Comparison of ENCODE assay signal across 1 cellular context in the genomic region with DNA sequence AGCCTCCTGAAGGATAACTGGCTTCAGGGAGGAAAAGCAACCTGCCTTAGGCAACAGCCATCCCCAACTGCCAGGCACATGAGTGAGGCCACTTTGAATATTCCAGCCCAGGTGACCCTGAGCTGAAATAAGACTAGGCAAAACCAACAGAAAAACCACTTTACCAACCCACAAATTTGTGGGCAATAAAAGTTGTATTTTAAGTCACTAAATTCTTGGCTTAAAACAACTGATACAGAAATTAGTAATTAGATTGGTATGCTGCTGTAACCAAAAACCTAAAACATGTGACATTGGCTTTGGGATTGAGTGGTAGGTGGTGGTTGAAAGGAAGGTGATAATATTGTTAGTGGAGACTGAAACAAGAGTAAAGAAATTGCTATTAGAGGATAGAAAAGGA.
TF ChIP-seq lines count a peak whose summit lies in the region.

No MANE protein-coding gene starts in this region.

TF ChIP-seq in GM23338, 12 proteins besides CTCF, POLR2A, EP300 and RAD21 (continued from another document):
- no peak for TF ChIP-seq EZH2 (IDR thresholded peaks at IDR 0.05; ENCODE audit: low read depth, unreplicated experiment)
- no peak for TF ChIP-seq CREB1 (CRISPR knock-in tag; IDR thresholded peaks at IDR 0.05; ENCODE audit: low read depth)
- TF ChIP-seq, protein P1, sequence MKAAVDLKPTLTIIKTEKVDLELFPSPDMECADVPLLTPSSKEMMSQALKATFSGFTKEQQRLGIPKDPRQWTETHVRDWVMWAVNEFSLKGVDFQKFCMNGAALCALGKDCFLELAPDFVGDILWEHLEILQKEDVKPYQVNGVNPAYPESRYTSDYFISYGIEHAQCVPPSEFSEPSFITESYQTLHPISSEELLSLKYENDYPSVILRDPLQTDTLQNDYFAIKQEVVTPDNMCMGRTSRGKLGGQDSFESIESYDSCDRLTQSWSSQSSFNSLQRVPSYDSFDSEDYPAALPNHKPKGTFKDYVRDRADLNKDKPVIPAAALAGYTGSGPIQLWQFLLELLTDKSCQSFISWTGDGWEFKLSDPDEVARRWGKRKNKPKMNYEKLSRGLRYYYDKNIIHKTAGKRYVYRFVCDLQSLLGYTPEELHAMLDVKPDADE (IDR thresholded peaks at IDR 0.05), result no peak
- TF ChIP-seq, protein P2, sequence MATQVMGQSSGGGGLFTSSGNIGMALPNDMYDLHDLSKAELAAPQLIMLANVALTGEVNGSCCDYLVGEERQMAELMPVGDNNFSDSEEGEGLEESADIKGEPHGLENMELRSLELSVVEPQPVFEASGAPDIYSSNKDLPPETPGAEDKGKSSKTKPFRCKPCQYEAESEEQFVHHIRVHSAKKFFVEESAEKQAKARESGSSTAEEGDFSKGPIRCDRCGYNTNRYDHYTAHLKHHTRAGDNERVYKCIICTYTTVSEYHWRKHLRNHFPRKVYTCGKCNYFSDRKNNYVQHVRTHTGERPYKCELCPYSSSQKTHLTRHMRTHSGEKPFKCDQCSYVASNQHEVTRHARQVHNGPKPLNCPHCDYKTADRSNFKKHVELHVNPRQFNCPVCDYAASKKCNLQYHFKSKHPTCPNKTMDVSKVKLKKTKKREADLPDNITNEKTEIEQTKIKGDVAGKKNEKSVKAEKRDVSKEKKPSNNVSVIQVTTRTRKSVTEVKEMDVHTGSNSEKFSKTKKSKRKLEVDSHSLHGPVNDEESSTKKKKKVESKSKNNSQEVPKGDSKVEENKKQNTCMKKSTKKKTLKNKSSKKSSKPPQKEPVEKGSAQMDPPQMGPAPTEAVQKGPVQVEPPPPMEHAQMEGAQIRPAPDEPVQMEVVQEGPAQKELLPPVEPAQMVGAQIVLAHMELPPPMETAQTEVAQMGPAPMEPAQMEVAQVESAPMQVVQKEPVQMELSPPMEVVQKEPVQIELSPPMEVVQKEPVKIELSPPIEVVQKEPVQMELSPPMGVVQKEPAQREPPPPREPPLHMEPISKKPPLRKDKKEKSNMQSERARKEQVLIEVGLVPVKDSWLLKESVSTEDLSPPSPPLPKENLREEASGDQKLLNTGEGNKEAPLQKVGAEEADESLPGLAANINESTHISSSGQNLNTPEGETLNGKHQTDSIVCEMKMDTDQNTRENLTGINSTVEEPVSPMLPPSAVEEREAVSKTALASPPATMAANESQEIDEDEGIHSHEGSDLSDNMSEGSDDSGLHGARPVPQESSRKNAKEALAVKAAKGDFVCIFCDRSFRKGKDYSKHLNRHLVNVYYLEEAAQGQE (IDR thresholded peaks at IDR 0.05; ENCODE audit: unreplicated experiment), result no peak
- TF ChIP-seq STAT1 (IDR thresholded peaks at IDR 0.05; ENCODE audit: unreplicated experiment), result no peak
- TF ChIP-seq ZNF331 (CRISPR knock-in tag; IDR thresholded peaks at IDR 0.05; ENCODE audit: low read depth), result no peak
- no peak for TF ChIP-seq JUNB (IDR thresholded peaks at IDR 0.05; ENCODE audit: unreplicated experiment)
